Comparison of ENCODE assay signal across 8 cellular contexts in genomic region chr20:25196701-25197120, GRCh38. TPM values are rescaled to one million over a fixed set of nuclear protein-coding genes. Genes with fewer than 3 reads are reported as not detected.
DNase-seq lines count a peak whose midpoint lies in the region; ATAC-seq and TF ChIP-seq lines count a peak whose summit lies in the region.

No MANE protein-coding gene starts in this region.

- H3K9me3 ChIP-seq in cardiac muscle cell (ENCODE audit: low read depth) (no peaks in the 10 kb centered on the region), SJCRH30 (replicated peaks) (no peaks in the 10 kb centered on the region)

- DNase-seq in cardiac muscle cell (ENCODE audit: low read depth in 1 of 2, low spot score in 1 of 2) (peak in 1 of 2 donors; percentile 35), left ventricle myocardium superior (no peak), SJCRH30 (no peak), foreskin fibroblast (no peak), NCI-H1694 treated with DMSO at 0.1 percent for 48 hours (lab: John Stamatoyannopoulos, UW) (no peak)

- intact Hi-C loops in left ventricle myocardium superior (cut with micrococcal nuclease): loop anchor here (10.0 kb wide), 2 partner anchors 58 to 202 kb away; partner anchors contain the start of gene APMAP

- TF ChIP-seq CTCF in cardiac muscle cell (IDR thresholded peaks at IDR 0.05; ENCODE audit: low read depth, low read length): no peak
- TF ChIP-seq CTCF in foreskin fibroblast (IDR thresholded peaks at IDR 0.05; ENCODE audit: low read depth, low read length): no peak

- peaks cover 9% of the 10 kb centered on the region for H3K4me1 ChIP-seq in cardiac muscle cell (ENCODE audit: low read depth)
- peaks cover 8% of the 10 kb centered on the region for H3K4me1 ChIP-seq in SJCRH30

- H3K27me3 ChIP-seq in cardiac muscle cell (no peaks in the 10 kb centered on the region), SJCRH30 (no peaks in the 10 kb centered on the region)

- H3K27ac ChIP-seq in cardiac muscle cell (no peak overlapping the region), SJCRH30 (no peak overlapping the region), skin epidermis (peak overlapping the region in 12 of 21 experiments; percentile 77 to 96 (median 88))

- peak overlapping the region; percentile 64 for H3K4me3 ChIP-seq in cardiac muscle cell
- peak overlapping the region; percentile 89 for H3K4me3 ChIP-seq in SJCRH30
- peak overlapping the region; percentile 86 to 97 for H3K4me3 ChIP-seq in foreskin fibroblast (ENCODE audit: low read depth in 1 of 2, low read length in 2 of 2)
- H3K4me3 ChIP-seq in skin epidermis: peak overlapping the region; percentile 62 to 95 (median 85)

- H3K36me3 ChIP-seq in cardiac muscle cell (no peaks in the 10 kb centered on the region), SJCRH30 (no peaks in the 10 kb centered on the region)

- ATAC-seq in left ventricle myocardium superior (no peak), GM19467 (IDR thresholded peaks at IDR 0.05; ENCODE audit: unreplicated experiment) (no peak), GM18520 (IDR thresholded peaks at IDR 0.05; ENCODE audit: unreplicated experiment) (no peak)

RNA-seq across cellular contexts. Expression of gene ENTPD6, which starts 1.2 kb away (rescaled TPM):
- 107 and 110 TPM in 2 replicates for total RNA-seq in cardiac muscle cell
- polyA plus RNA-seq in cardiac muscle cell: 95.7 and 107 TPM in 2 replicates
- 130 TPM for total RNA-seq in left ventricle myocardium superior
- 53.5 and 53.6 TPM in 2 replicates for total RNA-seq in SJCRH30 (2014; rRNA removed; shearing (Covaris generic))

RNA-seq across cellular contexts. Expression of gene PYGB, which starts 51.2 kb away (rescaled TPM):
- total RNA-seq in cardiac muscle cell (243 and 268 TPM in 2 replicates), left ventricle myocardium superior (205 TPM)
- polyA plus RNA-seq in cardiac muscle cell: 178 and 192 TPM in 2 replicates
- total RNA-seq in SJCRH30 (2014; rRNA removed; shearing (Covaris generic)): 39.1 and 42.3 TPM in 2 replicates

Comparison
In these comparisons a context has a peak if more than half of its experiments do, and no peak if none do; other contexts are left out.
1. H3K27ac ChIP-seq: peak in skin epidermis (12 of 21); none in cardiac muscle cell (single experiment) and SJCRH30 (single experiment).
2. Peak in every context shown above with its lines, with median percentiles within 50 percentile points of each other: H3K4me3 ChIP-seq.